33 cellular contexts compared by ENCODE assay signal in the genomic region with DNA sequence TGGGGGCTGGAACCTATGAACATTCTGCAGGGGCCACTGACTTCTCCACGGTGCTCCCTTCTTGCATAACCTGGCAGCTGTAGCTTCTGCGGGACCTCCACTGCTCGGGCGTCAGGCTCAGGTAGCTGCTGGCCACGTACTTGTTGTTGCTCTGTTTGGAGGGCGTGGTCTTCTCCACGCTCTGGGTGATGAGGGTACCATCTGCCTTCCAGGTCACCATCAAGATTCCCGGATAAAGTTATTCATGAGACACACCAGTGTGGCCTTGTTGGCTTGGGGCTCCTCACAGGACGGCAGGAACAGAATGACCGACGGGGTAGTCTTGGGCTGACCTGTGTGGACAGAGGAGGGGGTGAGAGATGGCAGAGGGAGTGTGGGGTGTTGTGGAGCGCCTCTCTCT. TPM values are rescaled to one million over a fixed set of nuclear protein-coding genes. Genes with fewer than 3 reads are reported as not detected.
"Had no signal": no experiment of that assay in that cellular context is flagged by ENCODE, and none has a peak within 500 bp of the region (broad histone marks: within the 10 kb centered on the region; RNA-seq: fewer than 3 reads in every experiment).

No MANE protein-coding gene starts in this region.

- DNase-seq: activated CD4-positive, alpha-beta memory T cell treated with anti-CD3 and anti-CD28 coated beads, Interleukin-2, amount 10 ng/mL, durations not matched to agents 7 days and 5 days; activated CD4-positive, alpha-beta T cell treated with anti-CD3 and anti-CD28 coated beads for 1 hour; activated CD4-positive, alpha-beta T cell treated with anti-CD3 and anti-CD28 coated beads for 4 hours; activated CD4-positive, alpha-beta T cell treated with anti-CD3 and anti-CD28 coated beads, Interleukin-2, amount 10 ng/mL, durations not matched to agents 7 days and 5 days; activated CD4-positive, alpha-beta T cell treated with anti-CD3 and anti-CD28 coated beads, Interleukin-2, amount 50 U/mL, for 4 hours; activated CD8-positive, alpha-beta memory T cell treated with anti-CD3 and anti-CD28 coated beads, Interleukin-2, amount 50 U/mL, for 48 hours; activated gamma-delta T cell; activated naive CD4-positive, alpha-beta T cell; activated naive CD4-positive, alpha-beta T cell treated with anti-CD3 and anti-CD28 coated beads, Interleukin-2, amount 10 ng/mL, durations not matched to agents 7 days and 5 days; activated naive CD8-positive, alpha-beta T cell treated with anti-CD3 and anti-CD28 coated beads, Interleukin-2, amount 10 ng/mL, durations not matched to agents 7 days and 5 days; activated T-cell treated with anti-CD3 and anti-CD28 coated beads for 4 hours; activated T-cell treated with anti-CD3 and anti-CD28 coated beads, Interleukin-2, amount 50 U/mL, for 24 hours; activated T-cell treated with anti-CD3 and anti-CD28 coated beads, Interleukin-2, amount 50 U/mL, for 72 hours; amniotic stem cell; anterior cingulate cortex; brain microvascular endothelial cell; cortex of kidney; dermis blood vessel endothelial cell; effector CD4-positive, alpha-beta T cell; effector memory CD8-positive, alpha-beta T cell; erythroblast; foreskin keratinocyte; gastrocnemius medialis; T-helper 2 cell had no signal

- H3K9me3 Mint-ChIP-seq: activated CD4-positive, alpha-beta memory T cell treated with anti-CD3 and anti-CD28 coated beads, Interleukin-2, amount 10 ng/mL, durations not matched to agents 7 days and 5 days; activated CD4-positive, alpha-beta T cell treated with anti-CD3 and anti-CD28 coated beads, Interleukin-2, amount 10 ng/mL, durations not matched to agents 7 days and 5 days; activated naive CD4-positive, alpha-beta T cell treated with anti-CD3 and anti-CD28 coated beads, Interleukin-2, amount 10 ng/mL, durations not matched to agents 7 days and 5 days; activated naive CD4-positive, alpha-beta T cell treated with anti-CD3 and anti-CD28 coated beads, Interleukin-2, amount 50 U/mL, for 72 hours; activated naive CD8-positive, alpha-beta T cell treated with anti-CD3 and anti-CD28 coated beads, Interleukin-2, amount 10 ng/mL, durations not matched to agents 7 days and 5 days; activated T-cell treated with anti-CD3 and anti-CD28 coated beads, Interleukin-2, amount 50 U/mL, for 24 hours; activated T-cell treated with anti-CD3 and anti-CD28 coated beads, Interleukin-2, amount 50 U/mL, for 72 hours; central memory CD8-positive, alpha-beta T cell; effector memory CD8-positive, alpha-beta T cell had no signal

- H3K4me3 Mint-ChIP-seq: activated CD4-positive, alpha-beta memory T cell treated with anti-CD3 and anti-CD28 coated beads, Interleukin-2, amount 10 ng/mL, durations not matched to agents 7 days and 5 days; activated CD4-positive, alpha-beta T cell treated with anti-CD3 and anti-CD28 coated beads, Interleukin-2, amount 10 ng/mL, durations not matched to agents 7 days and 5 days; activated naive CD4-positive, alpha-beta T cell treated with anti-CD3 and anti-CD28 coated beads, Interleukin-2, amount 10 ng/mL, durations not matched to agents 7 days and 5 days; activated naive CD8-positive, alpha-beta T cell treated with anti-CD3 and anti-CD28 coated beads, Interleukin-2, amount 10 ng/mL, durations not matched to agents 7 days and 5 days; activated T-cell treated with anti-CD3 and anti-CD28 coated beads, Interleukin-2, amount 50 U/mL, for 24 hours; activated T-cell treated with anti-CD3 and anti-CD28 coated beads, Interleukin-2, amount 50 U/mL, for 72 hours; central memory CD8-positive, alpha-beta T cell; effector memory CD8-positive, alpha-beta T cell had no signal

- H3K27ac Mint-ChIP-seq: activated CD4-positive, alpha-beta memory T cell treated with anti-CD3 and anti-CD28 coated beads, Interleukin-2, amount 10 ng/mL, durations not matched to agents 7 days and 5 days; activated CD4-positive, alpha-beta T cell treated with anti-CD3 and anti-CD28 coated beads, Interleukin-2, amount 10 ng/mL, durations not matched to agents 7 days and 5 days; activated naive CD4-positive, alpha-beta T cell treated with anti-CD3 and anti-CD28 coated beads, Interleukin-2, amount 10 ng/mL, durations not matched to agents 7 days and 5 days; activated naive CD8-positive, alpha-beta T cell treated with anti-CD3 and anti-CD28 coated beads, Interleukin-2, amount 10 ng/mL, durations not matched to agents 7 days and 5 days; activated T-cell treated with anti-CD3 and anti-CD28 coated beads, Interleukin-2, amount 50 U/mL, for 24 hours; activated T-cell treated with anti-CD3 and anti-CD28 coated beads, Interleukin-2, amount 50 U/mL, for 72 hours had no signal

- H3K9me3 ChIP-seq: esophagus muscularis mucosa, gastrocnemius medialis had no signal

- H3K4me1 ChIP-seq: esophagus muscularis mucosa, foreskin keratinocyte, gastrocnemius medialis had no signal

- H3K4me3 ChIP-seq: esophagus muscularis mucosa, gastrocnemius medialis had no signal

- H3K36me3 ChIP-seq: brain microvascular endothelial cell had no signal

- H3K4me1 Mint-ChIP-seq: activated CD4-positive, alpha-beta memory T cell treated with anti-CD3 and anti-CD28 coated beads, Interleukin-2, amount 10 ng/mL, durations not matched to agents 7 days and 5 days; activated CD4-positive, alpha-beta T cell treated with anti-CD3 and anti-CD28 coated beads, Interleukin-2, amount 10 ng/mL, durations not matched to agents 7 days and 5 days; activated naive CD4-positive, alpha-beta T cell treated with anti-CD3 and anti-CD28 coated beads, Interleukin-2, amount 10 ng/mL, durations not matched to agents 7 days and 5 days; activated naive CD8-positive, alpha-beta T cell treated with anti-CD3 and anti-CD28 coated beads, Interleukin-2, amount 10 ng/mL, durations not matched to agents 7 days and 5 days; central memory CD8-positive, alpha-beta T cell had no signal

- FAIRE-seq: astrocyte, colon had no signal

- H3K27ac ChIP-seq: brain microvascular endothelial cell, esophagus muscularis mucosa, foreskin keratinocyte, gastrocnemius medialis had no signal

- H3K27me3 Mint-ChIP-seq: activated CD4-positive, alpha-beta memory T cell treated with anti-CD3 and anti-CD28 coated beads, Interleukin-2, amount 10 ng/mL, durations not matched to agents 7 days and 5 days; activated CD4-positive, alpha-beta T cell treated with anti-CD3 and anti-CD28 coated beads, Interleukin-2, amount 10 ng/mL, durations not matched to agents 7 days and 5 days; activated naive CD4-positive, alpha-beta T cell treated with anti-CD3 and anti-CD28 coated beads, Interleukin-2, amount 10 ng/mL, durations not matched to agents 7 days and 5 days; activated naive CD8-positive, alpha-beta T cell treated with anti-CD3 and anti-CD28 coated beads, Interleukin-2, amount 10 ng/mL, durations not matched to agents 7 days and 5 days; activated T-cell treated with anti-CD3 and anti-CD28 coated beads, Interleukin-2, amount 50 U/mL, for 24 hours; central memory CD8-positive, alpha-beta T cell; effector memory CD8-positive, alpha-beta T cell had no signal

- H3K27me3 ChIP-seq: brain microvascular endothelial cell, esophagus muscularis mucosa, foreskin keratinocyte, gastrocnemius medialis had no signal

- ATAC-seq: activated naive CD4-positive, alpha-beta T cell treated with anti-CD3 and anti-CD28 coated beads, Interleukin-2, amount 50 U/mL, for 72 hours; activated T-cell treated with anti-CD3 and anti-CD28 coated beads, Interleukin-2, amount 50 U/mL, for 72 hours; effector memory CD8-positive, alpha-beta T cell; foreskin keratinocyte; gastrocnemius medialis had no signal

RNA-seq across cellular contexts. Expression of a gene that starts 6.5 kb away (rescaled TPM):
- total RNA-seq: astrocyte, bronchial epithelial cell, cardiac septum, gastrocnemius medialis had no signal

RNA-seq across cellular contexts. Expression of a gene that starts 52.2 kb away (rescaled TPM):
- total RNA-seq: astrocyte, bronchial epithelial cell, dermis blood vessel endothelial cell, foreskin keratinocyte had no signal
- polyA plus RNA-seq: foreskin keratinocyte had no signal

RNA-seq across cellular contexts. Expression of a gene that starts 58.5 kb away (rescaled TPM):
- total RNA-seq: activated CD4-positive, alpha-beta T cell treated with anti-CD3 and anti-CD28 coated beads, Interleukin-2, amount 10 ng/mL, durations not matched to agents 7 days and 5 days; activated naive CD4-positive, alpha-beta T cell treated with anti-CD3 and anti-CD28 coated beads, Interleukin-2, amount 50 U/mL, for 72 hours; activated naive CD8-positive, alpha-beta T cell treated with anti-CD3 and anti-CD28 coated beads, Interleukin-2, amount 10 ng/mL, durations not matched to agents 7 days and 5 days; activated T-cell treated with anti-CD3 and anti-CD28 coated beads, Interleukin-2, amount 50 U/mL, for 72 hours; astrocyte; bronchial epithelial cell; cardiac septum; cerebellum; dermis blood vessel endothelial cell; esophagus muscularis mucosa; foreskin keratinocyte; gastrocnemius medialis; T-helper 1 cell treated with Interleukin-12 subunit alpha and Interleukin-12 subunit beta and Interleukin-4 antibody, amounts not matched to agents 30 ng/mL and 1 ng/mL, for 36 hours had no signal
- polyA plus RNA-seq: foreskin keratinocyte had no signal
